Comparison of ENCODE assay signal across 8 cellular contexts in the genomic region with DNA sequence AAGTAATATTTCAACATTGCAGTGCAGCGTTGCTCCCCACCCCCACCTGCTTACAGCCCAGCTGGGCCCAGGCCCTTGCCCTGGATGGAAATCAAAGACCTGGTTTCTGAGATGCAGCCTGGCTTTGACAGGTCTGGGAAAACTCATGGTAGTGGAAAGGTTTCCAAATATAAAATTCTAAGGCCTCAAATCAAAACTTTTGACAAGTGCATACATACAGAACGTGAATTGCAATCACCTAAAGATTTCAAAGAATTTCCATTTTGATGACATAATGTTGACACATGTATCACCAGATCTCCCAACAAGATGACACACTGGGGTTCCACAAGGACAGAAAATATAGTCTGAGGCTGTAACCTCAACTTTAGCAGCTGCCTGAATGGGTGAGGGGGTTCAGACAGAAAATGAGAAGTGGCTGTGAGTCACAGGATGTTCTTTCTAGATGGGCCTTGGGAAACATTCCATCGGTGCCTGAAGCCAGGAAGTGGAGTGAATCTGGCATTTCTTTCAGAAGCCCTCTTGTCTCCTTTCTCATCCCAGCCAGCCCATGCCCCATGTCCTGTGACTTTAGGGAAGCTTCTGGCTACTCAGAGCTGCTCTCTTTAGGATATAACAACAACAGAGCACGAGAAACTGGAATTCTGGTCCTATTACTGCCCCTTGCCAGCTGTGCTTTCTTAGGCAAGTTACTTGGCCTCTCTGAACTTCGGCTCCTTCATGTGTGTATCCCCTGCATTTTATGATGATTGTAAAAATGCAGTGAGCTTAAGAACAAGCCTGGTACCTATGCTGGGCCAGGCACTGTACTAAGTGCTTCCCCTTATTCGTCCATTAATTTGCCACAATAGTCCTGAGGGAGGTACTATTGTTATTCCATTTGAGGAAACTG. TPM values are rescaled to one million over a fixed set of nuclear protein-coding genes. Genes with fewer than 3 reads are reported as not detected.
DNase-seq lines count a peak whose midpoint lies in the region; ATAC-seq lines count a peak whose summit lies in the region.

No MANE protein-coding gene starts in this region.

- H3K4me3 ChIP-seq in mucosa of rectum (ENCODE audit: low read length in 2 of 2): no peak overlapping the region

- no peaks in the 10 kb centered on the region for H3K36me3 Mint-ChIP-seq in activated CD8-positive, alpha-beta T cell treated with anti-CD3 and anti-CD28 coated beads, Interleukin-2, amount 10 ng/mL, durations not matched to agents 7 days and 5 days (ENCODE audit: low read depth)

- peaks cover 4% of the 10 kb centered on the region for H3K27me3 Mint-ChIP-seq in activated CD8-positive, alpha-beta T cell treated with anti-CD3 and anti-CD28 coated beads, Interleukin-2, amount 10 ng/mL, durations not matched to agents 7 days and 5 days (ENCODE audit: low read depth)

- no peaks in the 10 kb centered on the region for H3K4me1 Mint-ChIP-seq in activated CD8-positive, alpha-beta T cell treated with anti-CD3 and anti-CD28 coated beads, Interleukin-2, amount 10 ng/mL, durations not matched to agents 7 days and 5 days (ENCODE audit: low read depth)

- POLR2A ChIA-PET in activated CD8-positive, alpha-beta T cell treated with anti-CD3 and anti-CD28 coated beads, Interleukin-2, amount 10 ng/mL, durations not matched to agents 7 days and 5 days (lab: Charles Lee): no interaction called here

- peaks cover 10 to 13% of the 10 kb centered on the region in 2 donors for H3K36me3 ChIP-seq in mucosa of rectum (ENCODE audit: control insufficient read depth in 2 of 2, insufficient read depth in 2 of 2, low read length in 2 of 2)

- peak overlapping the region; percentile 99 for H3K27ac ChIP-seq in epithelial cell of prostate
- peak overlapping the region; percentile 59 to 66 for H3K27ac ChIP-seq in mucosa of rectum (ENCODE audit: low read depth in 2 of 2, low read length in 2 of 2)

- CTCF ChIA-PET in activated CD8-positive, alpha-beta T cell treated with anti-CD3 and anti-CD28 coated beads, Interleukin-2, amount 10 ng/mL, durations not matched to agents 7 days and 5 days (lab: Charles Lee): interaction anchor here (1.7 kb wide), 1 partner anchor 10 kb away, joined by 5 read pairs; no protein-coding TSS in a partner anchor

- ATAC-seq in activated CD8-positive, alpha-beta T cell treated with anti-CD3 and anti-CD28 coated beads, Interleukin-2, amount 10 ng/mL, durations not matched to agents 7 days and 5 days: no peak
- ATAC-seq in GM21390 (IDR thresholded peaks at IDR 0.05; ENCODE audit: unreplicated experiment): no peak
- no peak for ATAC-seq in HG02970 (IDR thresholded peaks at IDR 0.05; ENCODE audit: low FRiP score, unreplicated experiment)

- no peak overlapping the region for H3K27ac Mint-ChIP-seq in activated CD8-positive, alpha-beta T cell treated with anti-CD3 and anti-CD28 coated beads, Interleukin-2, amount 10 ng/mL, durations not matched to agents 7 days and 5 days

- peak overlapping the region in 1 of 2 donors; percentile 11 for H3K9ac ChIP-seq in mucosa of rectum (ENCODE audit: low read depth in 1 of 2, low read length in 2 of 2)

- H3K4me3 Mint-ChIP-seq in activated CD8-positive, alpha-beta T cell treated with anti-CD3 and anti-CD28 coated beads, Interleukin-2, amount 10 ng/mL, durations not matched to agents 7 days and 5 days: no peak overlapping the region

- no peaks in the 10 kb centered on the region for H3K9me3 ChIP-seq in mucosa of rectum (ENCODE audit: control insufficient read depth in 2 of 2, low read length in 2 of 2)

- H3K4me1 ChIP-seq in mucosa of rectum (ENCODE audit: control insufficient read depth in 2 of 2, insufficient read depth in 2 of 2, low read length in 2 of 2): peaks cover 7 to 14% of the 10 kb centered on the region in 2 donors

- DNase-seq in AG08396 (ENCODE audit: low spot score): peak; percentile 82
- DNase-seq in NCI-H226: peak; percentile 89
- DNase-seq in epithelial cell of prostate (ENCODE audit: low read depth, low spot score): peak; percentile 79
- no peak for DNase-seq in activated CD8-positive, alpha-beta T cell treated with anti-CD3 and anti-CD28 coated beads, Interleukin-2, amount 10 ng/mL, durations not matched to agents 7 days and 5 days
- DNase-seq in NCI-H1105 (lab: John Stamatoyannopoulos, UW): no peak

- no peaks in the 10 kb centered on the region for H3K27me3 ChIP-seq in mucosa of rectum (ENCODE audit: control insufficient read depth in 2 of 2, insufficient read depth in 2 of 2, low read length in 2 of 2)

- no peaks in the 10 kb centered on the region for H3K9me3 Mint-ChIP-seq in activated CD8-positive, alpha-beta T cell treated with anti-CD3 and anti-CD28 coated beads, Interleukin-2, amount 10 ng/mL, durations not matched to agents 7 days and 5 days (ENCODE audit: insufficient read depth)

RNA-seq across cellular contexts. Expression of a gene that starts 54.8 kb away (rescaled TPM):
- under 1 TPM in 1 of 2 experiments, not detected in 1; 0.03 TPM for total RNA-seq in activated CD8-positive, alpha-beta T cell treated with anti-CD3 and anti-CD28 coated beads, Interleukin-2, amount 10 ng/mL, durations not matched to agents 7 days and 5 days

Comparison
In these comparisons a context has a peak if more than half of its experiments do, and no peak if none do; other contexts are left out.
1. DNase-seq: peak in AG08396 (single experiment), NCI-H226 (single experiment) and epithelial cell of prostate (single experiment); none in activated CD8-positive, alpha-beta T cell treated with anti-CD3 and anti-CD28 coated beads, Interleukin-2, amount 10 ng/mL, durations not matched to agents 7 days and 5 days (single experiment) and NCI-H1105 (single experiment).